In genomic region chr12:106431839-106432411, GRCh38 we compare ENCODE assay signal across 20 cellular contexts.
A peak's percentile ranks its signal among the peaks of the same experiment; 100 is the strongest.
DNase-seq lines count a peak whose midpoint lies in the region; ATAC-seq and TF ChIP-seq lines count a peak whose summit lies in the region.
"Had no signal": no experiment of that assay in that cellular context is flagged by ENCODE, and none has a peak within 500 bp of the region (broad histone marks: within the 10 kb centered on the region; RNA-seq: fewer than 3 reads in every experiment).

No MANE protein-coding gene starts in this region.

- peak; percentile 18 for DNase-seq in EH (ENCODE audit: low read depth)
- DNase-seq in SK-N-MC (ENCODE audit: low read depth, low spot score) = no peak
- peak; percentile 15 to 25 for DNase-seq in fibroblast of lung (ENCODE audit: low read depth in 2 of 2)
- DNase-seq in NOMO-1 treated with dmso at 0.1 percent for 144 hours (lab: John Stamatoyannopoulos, UW; ENCODE audit: unreplicated experiment) = no peak
- no peak for DNase-seq in COLO668 (lab: John Stamatoyannopoulos, UW; ENCODE audit: unreplicated experiment)
- no peak for DNase-seq in foreskin keratinocyte
- DNase-seq: ACHN; AML-193; BE2C; Calu3; CD4-positive, alpha-beta T cell; CD8-positive, alpha-beta memory T cell; COR-L47; DMS53; DMS79 treated with DMSO at 0.1 percent for 48 hours; HFFc6 had no signal

- H3K4me1 ChIP-seq in fibroblast of lung (ENCODE audit: control insufficient read depth, extremely low read depth, insufficient read depth, low read length) = no peaks in the 10 kb centered on the region
- H3K4me1 ChIP-seq in subcutaneous abdominal adipose tissue (ENCODE audit: control insufficient read depth in 5 of 5, insufficient read depth in 5 of 5, low read length in 5 of 5) = peaks cover 0 to 41% (median 18%) of the 10 kb centered on the region in 5 donors
- no peaks in the 10 kb centered on the region for H3K4me1 ChIP-seq in foreskin keratinocyte
- H3K4me1 ChIP-seq: BE2C; BLaER1 treated with 17β-estradiol and CSF1 and Interleukin-3, amounts not matched to agents 10 nM and 100 nM; HAP-1 had no signal

- H3K4me2 ChIP-seq in fibroblast of lung (ENCODE audit: extremely low read depth, insufficient read depth, low read length) = no peak overlapping the region
- H3K4me2 ChIP-seq: BLaER1 treated with 17β-estradiol and CSF1 and Interleukin-3, amounts not matched to agents 10 nM and 100 nM; GM23338 had no signal

- no peak for ATAC-seq in foreskin keratinocyte
- ATAC-seq: GM23338 had no signal

- no peak for TF ChIP-seq CTCF in fibroblast of lung (conservative IDR thresholded peaks at IDR 0.05 in 1 of 2, IDR thresholded peaks at IDR 0.05 in 1 of 2; ENCODE audit: low read depth in 1 of 2, low read length in 2 of 2)
- no peak for TF ChIP-seq CTCF in foreskin keratinocyte (conservative IDR thresholded peaks at IDR 0.05)

- no peaks in the 10 kb centered on the region for H3K9me3 ChIP-seq in SK-N-MC (ENCODE audit: low read depth, low read length)
- no peaks in the 10 kb centered on the region for H3K9me3 ChIP-seq in fibroblast of lung (ENCODE audit: control insufficient read depth, insufficient read depth, low read depth, low read length)
- no peaks in the 10 kb centered on the region for H3K9me3 ChIP-seq in subcutaneous abdominal adipose tissue (ENCODE audit: control insufficient read depth in 5 of 5, low read length in 5 of 5)
- H3K9me3 ChIP-seq: BE2C; BLaER1 treated with 17β-estradiol and CSF1 and Interleukin-3, amounts not matched to agents 10 nM and 100 nM; HAP-1 had no signal

- H3K36me3 ChIP-seq in SK-N-MC (ENCODE audit: insufficient read depth, low read length) = peaks cover 43% of the 10 kb centered on the region
- peaks cover 4% of the 10 kb centered on the region for H3K36me3 ChIP-seq in fibroblast of lung (ENCODE audit: control insufficient read depth, insufficient read depth, low read length)
- H3K36me3 ChIP-seq in subcutaneous abdominal adipose tissue (ENCODE audit: control insufficient read depth in 5 of 5, insufficient read depth in 5 of 5, low read length in 5 of 5) = peaks cover 4 to 33% (median 14%) of the 10 kb centered on the region in 5 donors
- H3K36me3 ChIP-seq: BE2C had no signal

- no peaks in the 10 kb centered on the region for H3K27me3 ChIP-seq in fibroblast of lung (ENCODE audit: control insufficient read depth, insufficient read depth, low read length)
- no peaks in the 10 kb centered on the region for H3K27me3 ChIP-seq in subcutaneous abdominal adipose tissue (ENCODE audit: control insufficient read depth in 5 of 5, insufficient read depth in 4 of 5, low read length in 5 of 5)
- no peaks in the 10 kb centered on the region for H3K27me3 ChIP-seq in foreskin keratinocyte
- H3K27me3 ChIP-seq: BE2C; BLaER1 treated with 17β-estradiol and CSF1 and Interleukin-3, amounts not matched to agents 10 nM and 100 nM had no signal

- H4K20me1 ChIP-seq in fibroblast of lung (ENCODE audit: control insufficient read depth, extremely low read depth, insufficient read depth, low read length) = no peaks in the 10 kb centered on the region
- H4K20me1 ChIP-seq: BLaER1 treated with 17β-estradiol and CSF1 and Interleukin-3, amounts not matched to agents 10 nM and 100 nM had no signal

- no peaks in the 10 kb centered on the region for H3K79me2 ChIP-seq in fibroblast of lung (ENCODE audit: control insufficient read depth, insufficient read depth, low read length)

- H3K4me3 ChIP-seq in SK-N-MC (no peak overlapping the region), fibroblast of lung (replicated peaks in 1 of 4; ENCODE audit: control extremely low read depth in 1 of 4, insufficient read depth in 1 of 4, low read depth in 3 of 4, low read length in 4 of 4) (no peak overlapping the region), subcutaneous abdominal adipose tissue (ENCODE audit: low read depth in 1 of 5, low read length in 5 of 5) (no peak overlapping the region)
- H3K4me3 ChIP-seq: BLaER1 treated with 17β-estradiol and CSF1 and Interleukin-3, amounts not matched to agents 10 nM and 100 nM; GM23338; HAP-1 had no signal

- peak overlapping the region; percentile 11 for H3K27ac ChIP-seq in SK-N-MC
- H3K27ac ChIP-seq in fibroblast of lung (ENCODE audit: insufficient read depth, low read length) = no peak overlapping the region
- peak overlapping the region; percentile 39 for H3K27ac ChIP-seq in subcutaneous abdominal adipose tissue (ENCODE audit: low read depth, low read length)
- H3K27ac ChIP-seq in foreskin keratinocyte = no peak overlapping the region
- H3K27ac ChIP-seq: BLaER1 treated with 17β-estradiol and CSF1 and Interleukin-3, amounts not matched to agents 10 nM and 100 nM had no signal

- no peak overlapping the region for H2AFZ ChIP-seq in fibroblast of lung (ENCODE audit: low read length)
- H2AFZ ChIP-seq: GM23338 had no signal

- H3K9ac ChIP-seq in SK-N-MC (ENCODE audit: insufficient read length) (no peak overlapping the region), fibroblast of lung (ENCODE audit: insufficient read depth, low read length) (no peak overlapping the region), subcutaneous abdominal adipose tissue (ENCODE audit: low read length in 5 of 5) (no peak overlapping the region)
- H3K9ac ChIP-seq: BLaER1 treated with 17β-estradiol and CSF1 and Interleukin-3, amounts not matched to agents 10 nM and 100 nM had no signal

Comparison
In these comparisons a context has a peak if more than half of its experiments do, and no peak if none do; other contexts are left out.
1. DNase-seq: peak in EH (single experiment) and fibroblast of lung (2 of 2); none in SK-N-MC (single experiment), NOMO-1 treated with dmso at 0.1 percent for 144 hours (single experiment), COLO668 (single experiment) and foreskin keratinocyte (0 of 2).
2. H3K27ac ChIP-seq: peak in SK-N-MC (single experiment) and subcutaneous abdominal adipose tissue (single experiment); none in fibroblast of lung (single experiment) and foreskin keratinocyte (single experiment).